ENCODE assay signal across 10 cellular contexts in the genomic region with DNA sequence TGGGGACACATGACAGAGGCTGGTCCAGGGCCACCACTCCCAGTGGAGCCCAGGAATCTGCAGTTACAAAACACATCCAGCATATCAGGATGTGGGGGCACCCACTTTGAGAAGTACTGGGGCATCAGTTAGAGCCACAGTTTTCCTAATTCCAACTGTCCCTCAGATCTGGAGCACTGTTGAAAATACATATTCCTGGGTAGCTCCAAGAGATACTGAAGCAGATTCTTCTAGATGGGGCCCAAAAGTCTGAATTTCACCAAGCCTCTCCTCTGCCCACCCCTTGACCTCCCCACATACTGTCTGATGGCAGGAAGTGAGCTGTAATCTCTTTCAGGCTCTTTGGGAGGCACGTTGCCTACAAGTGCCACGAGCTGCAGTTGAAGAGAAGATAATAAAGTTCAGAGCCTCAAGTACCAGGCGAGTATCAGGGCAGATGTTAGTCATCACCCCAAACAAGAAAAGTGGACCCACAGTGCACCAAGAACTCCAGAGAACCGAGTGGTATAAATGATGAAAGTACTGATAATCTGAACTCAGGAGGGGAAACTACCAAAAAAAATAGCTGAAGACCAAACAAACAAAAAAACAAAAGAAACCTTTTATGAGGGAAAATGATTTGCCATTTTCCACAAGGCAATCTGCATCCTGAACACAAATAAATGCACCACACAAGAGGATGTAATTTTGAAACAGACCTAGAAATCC.
A peak's percentile ranks its signal among the peaks of the same experiment; 100 is the strongest.
DNase-seq lines count a peak whose midpoint lies in the region; ATAC-seq and TF ChIP-seq lines count a peak whose summit lies in the region.
"Had no signal": no experiment of that assay in that cellular context is flagged by ENCODE, and none has a peak within 500 bp of the region (broad histone marks: within the 10 kb centered on the region; RNA-seq: fewer than 3 reads in every experiment).

No MANE protein-coding gene starts in this region.

- BruUV-seq in A673 (replicated peaks; lab: Mats Ljungman, UMichigan): no TSS peak

- peaks cover 21% of the 10 kb centered on the region for H3K4me1 ChIP-seq in A673 (ENCODE audit: insufficient read depth, low read length, poor library complexity, severe bottlenecking)

- H3K4me1 Mint-ChIP-seq in activated T-helper 17 cell treated with anti-CD3 and anti-CD28 coated beads, Interleukin-2, amount 50 U/mL, for 72 hours: peaks cover 4% of the 10 kb centered on the region
- H3K4me1 Mint-ChIP-seq in effector memory CD8-positive, alpha-beta T cell (ENCODE audit: low read depth in 2 of 2): peaks cover 0 to 7% of the 10 kb centered on the region in 2 donors

- DNase-seq in AG10803 (ENCODE audit: low read depth): peak; percentile 22
- DNase-seq in AG08395 (ENCODE audit: low spot score): no peak
- DNase-seq in CD1c-positive myeloid dendritic cell (ENCODE audit: extremely low spot score): no peak
- DNase-seq in effector memory CD8-positive, alpha-beta T cell: no peak
- DNase-seq in A673 (ENCODE audit: low spot score): no peak
- DNase-seq: occipital lobe, WERI-Rb-1 had no signal

- intact Hi-C loops in A673 (cut with micrococcal nuclease; ENCODE audit: unreplicated experiment): no loop called here

- peaks cover 14% of the 10 kb centered on the region for H3K27me3 Mint-ChIP-seq in activated T-helper 17 cell treated with anti-CD3 and anti-CD28 coated beads, Interleukin-2, amount 50 U/mL, for 72 hours
- H3K27me3 Mint-ChIP-seq in effector memory CD8-positive, alpha-beta T cell: no peaks in the 10 kb centered on the region

- no peak overlapping the region for H3K27ac ChIP-seq in A673 (ENCODE audit: low read depth, low read length, poor library complexity, severe bottlenecking)
- H3K27ac ChIP-seq: WERI-Rb-1 had no signal

- H3K27me3 ChIP-seq in A673 (replicated peaks; ENCODE audit: insufficient read depth, low read depth, low read length, poor library complexity): no peaks in the 10 kb centered on the region

- ATAC-seq in GM18907 (IDR thresholded peaks at IDR 0.05; ENCODE audit: unreplicated experiment) (peak; percentile 61), HG03342 (IDR thresholded peaks at IDR 0.05; ENCODE audit: unreplicated experiment) (peak; percentile 32)
- ATAC-seq in activated T-helper 17 cell treated with anti-CD3 and anti-CD28 coated beads, Interleukin-2, amount 50 U/mL, for 72 hours (replicated peaks): peak; percentile 68
- ATAC-seq in effector memory CD8-positive, alpha-beta T cell (replicated peaks): no peak

- H3K9me3 ChIP-seq in A673 (ENCODE audit: low read depth, low read length, poor library complexity, severe bottlenecking): no peaks in the 10 kb centered on the region

- H3K4me3 ChIP-seq in AG10803 (ENCODE audit: low read length): no peak overlapping the region
- H3K4me3 ChIP-seq in A673 (ENCODE audit: low read depth, low read length, poor library complexity, severe bottlenecking): no peak overlapping the region

- CTCF ChIA-PET in A673 (lab: Charles Lee): no interaction called here

- H3K9me3 Mint-ChIP-seq in activated T-helper 17 cell treated with anti-CD3 and anti-CD28 coated beads, Interleukin-2, amount 50 U/mL, for 72 hours: no peaks in the 10 kb centered on the region
- H3K9me3 Mint-ChIP-seq in effector memory CD8-positive, alpha-beta T cell: peaks cover 0 to 4% of the 10 kb centered on the region in 2 donors

- H3K4me3 Mint-ChIP-seq in activated T-helper 17 cell treated with anti-CD3 and anti-CD28 coated beads, Interleukin-2, amount 50 U/mL, for 72 hours: no peak overlapping the region
- no peak overlapping the region for H3K4me3 Mint-ChIP-seq in effector memory CD8-positive, alpha-beta T cell

- TF ChIP-seq CTCF in AG10803 (conservative IDR thresholded peaks at IDR 0.05; ENCODE audit: low read length) (no peak), A673 (conservative IDR thresholded peaks at IDR 0.05; ENCODE audit: low read depth, low read length) (no peak)

- H3K27ac Mint-ChIP-seq in activated T-helper 17 cell treated with anti-CD3 and anti-CD28 coated beads, Interleukin-2, amount 50 U/mL, for 72 hours: peak overlapping the region; percentile 22
- no peak overlapping the region for H3K27ac Mint-ChIP-seq in effector memory CD8-positive, alpha-beta T cell

- H3K36me3 ChIP-seq in A673 (ENCODE audit: insufficient read depth, low read length, poor library complexity, severe bottlenecking): no peaks in the 10 kb centered on the region
- H3K36me3 ChIP-seq: WERI-Rb-1 had no signal

- POLR2A ChIA-PET in A673 (lab: Charles Lee; ENCODE audit: low non-redundant PET): no interaction called here

- no peaks in the 10 kb centered on the region for H3K36me3 Mint-ChIP-seq in activated T-helper 17 cell treated with anti-CD3 and anti-CD28 coated beads, Interleukin-2, amount 50 U/mL, for 72 hours (ENCODE audit: low read depth)
- no peaks in the 10 kb centered on the region for H3K36me3 Mint-ChIP-seq in effector memory CD8-positive, alpha-beta T cell (ENCODE audit: insufficient read depth)
